ENCODE assay signal across 13 cellular contexts in the genomic region with DNA sequence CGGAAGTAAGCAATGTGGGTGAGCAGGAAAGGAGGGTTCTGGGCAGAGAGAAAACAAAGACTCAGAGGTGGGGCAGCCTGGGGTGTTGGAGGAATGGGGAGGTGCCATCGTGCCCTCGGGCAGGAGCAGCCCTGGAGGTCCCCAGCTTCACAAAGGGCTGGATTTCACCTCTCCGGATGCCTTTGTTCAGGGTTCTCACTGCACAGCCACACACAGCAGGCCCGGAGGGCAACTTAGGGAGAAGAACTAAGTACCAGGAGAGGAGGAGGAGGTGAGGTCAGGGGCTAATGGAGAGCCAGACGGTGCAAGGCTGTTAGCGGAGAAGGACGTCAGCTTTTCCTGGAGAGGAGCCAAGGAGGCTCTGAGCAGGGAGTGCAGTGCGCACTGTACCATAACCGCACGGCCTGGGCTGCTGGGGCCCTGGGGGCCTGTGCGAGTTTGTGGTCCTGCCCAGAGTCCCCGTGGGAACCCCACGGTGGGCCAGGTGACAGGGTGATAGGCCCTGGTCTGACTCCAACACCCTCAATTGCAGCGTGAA. TPM values are rescaled to one million over a fixed set of nuclear protein-coding genes. Genes with fewer than 3 reads are reported as not detected.
A peak's percentile ranks its signal among the peaks of the same experiment; 100 is the strongest.
DNase-seq lines count a peak whose midpoint lies in the region; ATAC-seq, FAIRE-seq and TF ChIP-seq lines count a peak whose summit lies in the region.
"Had no signal": no experiment of that assay in that cellular context is flagged by ENCODE, and none has a peak within 500 bp of the region (broad histone marks: within the 10 kb centered on the region; RNA-seq: fewer than 3 reads in every experiment).

No MANE protein-coding gene starts in this region.

- no peak overlapping the region for H3K4me3 ChIP-seq in HEK293 (ENCODE audit: low read depth, low read length)
- H3K4me3 ChIP-seq in K562, result no peak overlapping the region
- no peak overlapping the region for H3K4me3 ChIP-seq in mesenchymal stem cell (ENCODE audit: insufficient read depth in 1 of 2, low read depth in 1 of 2, low read length in 2 of 2)
- H3K4me3 ChIP-seq: SJSA1, thoracic aorta had no signal

- H3K27ac Mint-ChIP-seq in CD14-positive monocyte, result peak overlapping the region in 5 of 7 donors; percentile 19 to 85 (median 69)
- peak overlapping the region in 2 of 3 experiments; percentile 36 to 51 for H3K27ac Mint-ChIP-seq in nephron

- TF ChIP-seq EP300 in K562 (IDR thresholded peaks at IDR 0.05; ENCODE audit: low read length), result no peak

- no peak overlapping the region for H3K4me3 Mint-ChIP-seq in CD14-positive monocyte
- no peak overlapping the region for H3K4me3 Mint-ChIP-seq in nephron

- peaks cover 0 to 2% (median 0%) of the 10 kb centered on the region in 3 donors for H3K27me3 Mint-ChIP-seq in CD14-positive monocyte (ENCODE audit: low read depth in 3 of 3)
- H3K27me3 Mint-ChIP-seq in nephron (ENCODE audit: low read depth), result no peaks in the 10 kb centered on the region

- H2BK120ac ChIP-seq in mesenchymal stem cell (ENCODE audit: low read depth, low read length), result no peak overlapping the region

- no peak overlapping the region for H2AFZ ChIP-seq in K562 (ENCODE audit: low read depth, low read length)
- no peak overlapping the region for H2AFZ ChIP-seq in mesenchymal stem cell (ENCODE audit: low read depth, low read length)

- in situ Hi-C loops in K562 (cut with MboI), result no loop called here

- intact Hi-C loops in CD14-positive monocyte (cut with micrococcal nuclease), result no loop called here
- intact Hi-C loops in K562 (cut with micrococcal nuclease), result no loop called here

- CTCF ChIA-PET in HEK293 (lab: Yijun Ruan, JAX), result no interaction called here
- CTCF ChIA-PET in K562 (lab: Yijun Ruan, JAX; ENCODE audit: low intra/inter-chr PET ratio), result no interaction called here

- no peak for FAIRE-seq in K562 (lab: Jason Lieb, UNC)

- H3K23ac ChIP-seq in mesenchymal stem cell (ENCODE audit: low read length in 2 of 2), result no peak overlapping the region

- DNase-seq in CD14-positive monocyte (ENCODE audit: low spot score) (no peak), K562 (ENCODE audit: extremely low read depth in 1 of 4, low spot score in 3 of 4) (no peak), mesenchymal stem cell (no peak), glomerular visceral epithelial cell (ENCODE audit: extremely low spot score) (no peak)
- DNase-seq: activated gamma-delta T cell treated with Interleukin-2 at 50 U/mL for 16 hours, NCI-H1048, NCI-H526 treated with DMSO at 0.1 percent for 48 hours had no signal

- POLR2A ChIA-PET in HEK293 (lab: Yijun Ruan, JAX) (interaction anchor here (0.5 to 1.7 kb wide), 3 partner anchors 9 to 25 kb away, joined by 3 to 10 read pairs (median 6); partner anchors contain the start of gene ARRB2), K562 (lab: Yijun Ruan, JAX) (interaction anchor here (0.6 kb wide), 1 partner anchor 10 kb away, joined by 3 read pairs; no protein-coding TSS in a partner anchor)

- no peak overlapping the region for H4K8ac ChIP-seq in mesenchymal stem cell (ENCODE audit: low read length)

- no peaks in the 10 kb centered on the region for H3K9me3 ChIP-seq in HEK293 (ENCODE audit: control insufficient read depth, insufficient read depth, low read depth, low read length)
- H3K9me3 ChIP-seq in K562 (replicated peaks; ENCODE audit: control insufficient read depth, insufficient read depth, low read depth, low read length), result no peaks in the 10 kb centered on the region
- no peaks in the 10 kb centered on the region for H3K9me3 ChIP-seq in mesenchymal stem cell (ENCODE audit: control insufficient read depth, low read length)
- H3K9me3 ChIP-seq: SJSA1, thoracic aorta had no signal

- H3K27ac ChIP-seq in HEK293 (ENCODE audit: extremely low read depth, low read depth, low read length), result peak overlapping the region; percentile 76
- H3K27ac ChIP-seq in K562 (ENCODE audit: extremely low read depth, low read depth, low read length), result no peak overlapping the region
- no peak overlapping the region for H3K27ac ChIP-seq in mesenchymal stem cell (ENCODE audit: low read length, poor library complexity, severe bottlenecking)
- H3K27ac ChIP-seq: SJSA1, thoracic aorta had no signal

- H3K79me2 ChIP-seq in K562 (ENCODE audit: control insufficient read depth, insufficient read depth, low read length), result no peaks in the 10 kb centered on the region

- no peak overlapping the region for H3K14ac ChIP-seq in mesenchymal stem cell (ENCODE audit: low read length in 2 of 2)

- peaks cover 4 to 58% of the 10 kb centered on the region in 2 experiments; a peak in 2 of 3 replicates for H3K36me3 ChIP-seq in HEK293 (ENCODE audit: control insufficient read depth in 2 of 2, insufficient read depth in 1 of 2, low read length in 2 of 2)
- H3K36me3 ChIP-seq in K562 (ENCODE audit: control insufficient read depth, insufficient read depth, low read length), result no peaks in the 10 kb centered on the region
- peaks cover 8 to 42% of the 10 kb centered on the region in 2 experiments for H3K36me3 ChIP-seq in mesenchymal stem cell (ENCODE audit: control insufficient read depth in 1 of 2, insufficient read depth in 2 of 2, low read depth in 1 of 2, low read length in 2 of 2)
- H3K36me3 ChIP-seq: SJSA1 had no signal

- H3K36me3 Mint-ChIP-seq in CD14-positive monocyte (peaks cover 70 to 77% of the 10 kb centered on the region in 2 donors), nephron (ENCODE audit: low read depth) (peaks cover 16% of the 10 kb centered on the region)

- H2BK12ac ChIP-seq in mesenchymal stem cell (ENCODE audit: low read length in 2 of 2), result no peak overlapping the region

- H3K4me2 ChIP-seq in K562 (ENCODE audit: insufficient read depth, low read length) (no peak overlapping the region), mesenchymal stem cell (ENCODE audit: low read length, poor library complexity, severe bottlenecking) (no peak overlapping the region)

- no peak for TF ChIP-seq RAD21 in K562 (CRISPR knock-in tag; conservative IDR thresholded peaks at IDR 0.05 in 1 of 2, IDR thresholded peaks at IDR 0.05 in 1 of 2)

- no peak overlapping the region for H3K4ac ChIP-seq in mesenchymal stem cell (ENCODE audit: low read depth in 1 of 2, low read length in 2 of 2)

- no peak overlapping the region for H3K18ac ChIP-seq in mesenchymal stem cell (ENCODE audit: low read depth in 1 of 2, low read length in 2 of 2)

- no peak overlapping the region for H2AK5ac ChIP-seq in mesenchymal stem cell (ENCODE audit: low read length, severe bottlenecking)

- H3K79me1 ChIP-seq in mesenchymal stem cell (replicated peaks; ENCODE audit: low read length, poor library complexity, severe bottlenecking), result no peaks in the 10 kb centered on the region

- H4K20me1 ChIP-seq in K562 (replicated peaks; ENCODE audit: control insufficient read depth, insufficient read depth, low read length), result 0 out of 2 replicates have a peak, but pooled peaks cover 3% of the 10 kb centered on the region

- no peaks in the 10 kb centered on the region for H3K9me3 Mint-ChIP-seq in CD14-positive monocyte
- H3K9me3 Mint-ChIP-seq in nephron, result no peaks in the 10 kb centered on the region

- H4K91ac ChIP-seq in mesenchymal stem cell (ENCODE audit: low read length), result no peak overlapping the region

- no peaks in the 10 kb centered on the region for H3K27me3 ChIP-seq in K562 (ENCODE audit: control insufficient read depth in 2 of 2, insufficient read depth in 2 of 2, low read length in 2 of 2)
- H3K27me3 ChIP-seq in mesenchymal stem cell (ENCODE audit: control insufficient read depth in 1 of 2, insufficient read depth in 1 of 2, low read length in 2 of 2), result no peaks in the 10 kb centered on the region
- H3K27me3 ChIP-seq: SJSA1 had no signal

- H3K4me1 ChIP-seq in HEK293 (ENCODE audit: control insufficient read depth, insufficient read depth, low read length), result peaks cover 31% of the 10 kb centered on the region
- peaks cover 11 to 13% of the 10 kb centered on the region in 2 experiments for H3K4me1 ChIP-seq in K562 (replicated peaks in 1 of 2; ENCODE audit: control insufficient read depth in 2 of 2, insufficient read depth in 2 of 2, low read length in 2 of 2)
- H3K4me1 ChIP-seq in mesenchymal stem cell (ENCODE audit: control insufficient read depth, insufficient read depth, low read depth, low read length), result peaks cover 6% of the 10 kb centered on the region

- no TSS peak for BruUV-seq in K562 (replicated peaks; lab: Mats Ljungman, UMichigan)

- no peak for TF ChIP-seq POLR2A in K562 (conservative IDR thresholded peaks at IDR 0.05)

- H3K9me1 ChIP-seq in K562 (ENCODE audit: control insufficient read depth, insufficient read depth, low read length), result no peaks in the 10 kb centered on the region

- no peak overlapping the region for H2BK5ac ChIP-seq in mesenchymal stem cell (ENCODE audit: low read depth, low read length, poor library complexity, severe bottlenecking)

- 78% methylated on average over 6 of the region's 15 CpGs for WGBS in K562 (ENCODE audit: insufficient coverage, low coverage, missing lambda C conversion rate)
- 87% methylated on average over 15 of the region's 15 CpGs for WGBS in mesenchymal stem cell

- ATAC-seq in K562, result no peak
- ATAC-seq in GM21529 (IDR thresholded peaks at IDR 0.05; ENCODE audit: unreplicated experiment), result no peak
- ATAC-seq: activated CD4-positive, CD25-positive, alpha-beta regulatory T cell treated with anti-CD3 and anti-CD28 coated beads, Interleukin-2, amount 50 U/mL, for 24 hours had no signal

- H3K4me1 Mint-ChIP-seq in CD14-positive monocyte (peaks cover 38% of the 10 kb centered on the region), nephron (peaks cover 11% of the 10 kb centered on the region)

- no peak overlapping the region for H2BK15ac ChIP-seq in mesenchymal stem cell (ENCODE audit: low read depth, poor library complexity, severe bottlenecking)

- H3K9ac ChIP-seq in K562 (ENCODE audit: insufficient read depth in 1 of 2, low read depth in 2 of 2, low read length in 2 of 2) (no peak overlapping the region; a peak in 1 of 4 replicates), mesenchymal stem cell (ENCODE audit: low read length) (no peak overlapping the region)

- no peak for TF ChIP-seq CTCF in CD14-positive monocyte (IDR thresholded peaks at IDR 0.05)
- no peak for TF ChIP-seq CTCF in HEK293 (tag by site-specific recombination; IDR thresholded peaks at IDR 0.05)
- TF ChIP-seq CTCF in K562 (IDR thresholded peaks at IDR 0.05 in 2 of 3, conservative IDR thresholded peaks at IDR 0.05 in 1 of 3; ENCODE audit: insufficient read depth in 2 of 3, low read depth in 1 of 3, low read length in 3 of 3), result no peak
- no peak for TF ChIP-seq CTCF in nephron (IDR thresholded peaks at IDR 0.05; ENCODE audit: unreplicated experiment in 3 of 3)

RNA-seq across cellular contexts. Expression of gene ARRB2, which starts 9.3 kb away (rescaled TPM):
- 100 to 1,000 TPM; 134 to 150 TPM for polyA plus RNA-seq in CD14-positive monocyte
- total RNA-seq in K562 (2011; cell fraction: chromatin; rRNA removed; ENCODE audit: low replicate concordance), result 15.3 and 26.8 TPM in 2 replicates
- total RNA-seq in K562 (2011; cell fraction: nucleolus; rRNA removed), result 10.2 and 13.6 TPM in 2 replicates
- 14.5 and 18.3 TPM in 2 replicates for total RNA-seq in K562 (2011; cell fraction: nucleoplasm; rRNA removed)
- total RNA-seq in K562 (2014; rRNA removed), result 7.2 and 12.2 TPM in 2 replicates
- total RNA-seq in K562 (2014; rRNA removed; fragmentation: Illumina TruSeq; extraction: Trizol), result 7.3 and 8.2 TPM in 2 replicates
- 7.9 and 9.8 TPM in 2 replicates for total RNA-seq in K562 (2015; rRNA removed; fragmentation: Illumina TruSeq; extraction: Trizol)
- total RNA-seq in K562 (2021), result 14.7 and 15.2 TPM in 2 replicates
- polyA plus RNA-seq in K562 (2011; rRNA removed), result 7.0 and 8.8 TPM in 2 replicates
- polyA plus RNA-seq in K562 (2011; cell fraction: cytosol; rRNA removed), result 6.3 and 14.0 TPM in 2 replicates
- 13.2 and 20.5 TPM in 2 replicates for polyA plus RNA-seq in K562 (2011; cell fraction: nucleus; rRNA removed)
- 13.5 and 18.0 TPM in 2 replicates for polyA plus RNA-seq in K562 (2012)
- polyA plus RNA-seq in K562 (2014; fragmentation: Illumina TruSeq; extraction: Trizol), result 14.3 and 15.3 TPM in 2 replicates
- polyA plus RNA-seq in K562 (2014; fragmentation: Nextera tagmentation; extraction: Ambion mirVana), result under 1 TPM; 0.79 to 0.80 TPM
- 7.5 and 9.4 TPM in 2 replicates for polyA plus RNA-seq in K562 (2014; rRNA removed)
- polyA minus RNA-seq in K562 (2011; rRNA and poly(A)+ RNA removed), result 3.6 and 5.0 TPM in 2 replicates
- 4.1 and 5.1 TPM in 2 replicates for polyA minus RNA-seq in K562 (2011; cell fraction: cytosol; rRNA and poly(A)+ RNA removed)
- polyA minus RNA-seq in K562 (2011; cell fraction: nucleus; rRNA and poly(A)+ RNA removed), result 3.0 and 3.6 TPM in 2 replicates
- polyA plus RNA-seq in mesenchymal stem cell (2013, experiment 1 of 2), result 7.4 TPM
- 7.0 TPM for polyA plus RNA-seq in mesenchymal stem cell (2013, experiment 2 of 2)

RNA-seq across cellular contexts. Expression of gene MED11, which starts 11.5 kb away (rescaled TPM):
- 10 to 100 TPM; 22.1 to 25.5 TPM for polyA plus RNA-seq in CD14-positive monocyte
- total RNA-seq in K562 (2011; cell fraction: chromatin; rRNA removed; ENCODE audit: low replicate concordance), result 6.3 and 9.7 TPM in 2 replicates
- total RNA-seq in K562 (2011; cell fraction: nucleolus; rRNA removed), result 9.7 and 10.4 TPM in 2 replicates
- 7.3 and 11.4 TPM in 2 replicates for total RNA-seq in K562 (2011; cell fraction: nucleoplasm; rRNA removed)
- 13.0 and 18.8 TPM in 2 replicates for total RNA-seq in K562 (2014; rRNA removed)
- 12.6 and 16.1 TPM in 2 replicates for total RNA-seq in K562 (2014; rRNA removed; fragmentation: Illumina TruSeq; extraction: Trizol)
- total RNA-seq in K562 (2015; rRNA removed; fragmentation: Illumina TruSeq; extraction: Trizol), result 15.2 and 19.4 TPM in 2 replicates
- 10.4 and 11.4 TPM in 2 replicates for total RNA-seq in K562 (2021)
- 15.6 and 19.2 TPM in 2 replicates for polyA plus RNA-seq in K562 (2011; rRNA removed)
- polyA plus RNA-seq in K562 (2011; cell fraction: cytosol; rRNA removed), result 17.7 and 18.3 TPM in 2 replicates
- 8.5 and 11.9 TPM in 2 replicates for polyA plus RNA-seq in K562 (2011; cell fraction: nucleus; rRNA removed)
- polyA plus RNA-seq in K562 (2012), result 10.1 and 13.7 TPM in 2 replicates
- polyA plus RNA-seq in K562 (2014; fragmentation: Illumina TruSeq; extraction: Trizol), result 19.0 and 19.1 TPM in 2 replicates
- 10 to 100 TPM; 17.8 to 30.6 TPM for polyA plus RNA-seq in K562 (2014; fragmentation: Nextera tagmentation; extraction: Ambion mirVana)
- polyA plus RNA-seq in K562 (2014; rRNA removed), result 21.1 and 22.5 TPM in 2 replicates
- 11.8 and 11.9 TPM in 2 replicates for polyA minus RNA-seq in K562 (2011; rRNA and poly(A)+ RNA removed)
- 5.7 and 9.1 TPM in 2 replicates for polyA minus RNA-seq in K562 (2011; cell fraction: cytosol; rRNA and poly(A)+ RNA removed)
- 2.1 and 2.4 TPM in 2 replicates for polyA minus RNA-seq in K562 (2011; cell fraction: nucleus; rRNA and poly(A)+ RNA removed)
- polyA plus RNA-seq in mesenchymal stem cell (2013, experiment 1 of 2), result 21.2 TPM
- 19.9 TPM for polyA plus RNA-seq in mesenchymal stem cell (2013, experiment 2 of 2)

RNA-seq across cellular contexts. Expression of gene PELP1, which starts 15.8 kb away (rescaled TPM):
- polyA plus RNA-seq in CD14-positive monocyte (1 to 10 TPM; 1.3 to 2.6 TPM), K562 (2011; rRNA removed) (7.9 and 34.2 TPM in 2 replicates), K562 (2014; fragmentation: Illumina TruSeq; extraction: Trizol) (24.0 and 35.1 TPM in 2 replicates), K562 (2014; fragmentation: Nextera tagmentation; extraction: Ambion mirVana) (under 1 TPM; 0.29 to 0.53 TPM), K562 (2014; rRNA removed) (17.3 and 20.3 TPM in 2 replicates)
- 101 and 191 TPM in 2 replicates for total RNA-seq in K562 (2011; cell fraction: chromatin; rRNA removed; ENCODE audit: low replicate concordance)
- 108 and 112 TPM in 2 replicates for total RNA-seq in K562 (2011; cell fraction: nucleolus; rRNA removed)
- total RNA-seq in K562 (2011; cell fraction: nucleoplasm; rRNA removed), result 98.5 and 106 TPM in 2 replicates
- total RNA-seq in K562 (2014; rRNA removed) (17.4 and 23.9 TPM in 2 replicates), K562 (2014; rRNA removed; fragmentation: Illumina TruSeq; extraction: Trizol) (6.8 and 8.2 TPM in 2 replicates), K562 (2015; rRNA removed; fragmentation: Illumina TruSeq; extraction: Trizol) (8.3 and 10.3 TPM in 2 replicates), K562 (2021) (80.3 and 96.4 TPM in 2 replicates)
- 8.8 and 12.9 TPM in 2 replicates for polyA plus RNA-seq in K562 (2011; cell fraction: cytosol; rRNA removed)
- polyA plus RNA-seq in K562 (2011; cell fraction: nucleus; rRNA removed), result 89.1 and 93.1 TPM in 2 replicates
- polyA plus RNA-seq in K562 (2012), result 36.7 and 40.6 TPM in 2 replicates
- 14.8 and 20.7 TPM in 2 replicates for polyA minus RNA-seq in K562 (2011; rRNA and poly(A)+ RNA removed)
- polyA minus RNA-seq in K562 (2011; cell fraction: cytosol; rRNA and poly(A)+ RNA removed), result 29.0 and 30.2 TPM in 2 replicates
- 47.8 and 62.3 TPM in 2 replicates for polyA minus RNA-seq in K562 (2011; cell fraction: nucleus; rRNA and poly(A)+ RNA removed)
- polyA plus RNA-seq in mesenchymal stem cell (2013, experiment 1 of 2), result 16.4 TPM
- 16.6 TPM for polyA plus RNA-seq in mesenchymal stem cell (2013, experiment 2 of 2)

RNA-seq across cellular contexts. Expression of gene ZMYND15, which starts 19.9 kb away (rescaled TPM):
- polyA plus RNA-seq in CD14-positive monocyte (1 to 10 TPM in 1 of 2 donors, under 1 TPM in 1; 0.97 to 1.2 TPM), K562 (2011; rRNA removed) (not detected in 2 replicates), K562 (2014; fragmentation: Illumina TruSeq; extraction: Trizol) (not detected in 2 replicates), K562 (2014; fragmentation: Nextera tagmentation; extraction: Ambion mirVana) (not detected), K562 (2014; rRNA removed) (not detected in 2 replicates)
- total RNA-seq in K562 (2011; cell fraction: chromatin; rRNA removed; ENCODE audit: low replicate concordance), result not detected in 2 replicates
- total RNA-seq in K562 (2011; cell fraction: nucleolus; rRNA removed), result not detected in 2 replicates
- not detected in 2 replicates for total RNA-seq in K562 (2011; cell fraction: nucleoplasm; rRNA removed)
- total RNA-seq in K562 (2014; rRNA removed) (not detected in 2 replicates), K562 (2014; rRNA removed; fragmentation: Illumina TruSeq; extraction: Trizol) (not detected in 2 replicates), K562 (2015; rRNA removed; fragmentation: Illumina TruSeq; extraction: Trizol) (not detected in 2 replicates), K562 (2021) (0.09 TPM in 1 of 2 replicates, not detected in the other)
- polyA plus RNA-seq in K562 (2011; cell fraction: cytosol; rRNA removed), result not detected in 2 replicates
- 0.04 TPM in 1 of 2 replicates, not detected in the other for polyA plus RNA-seq in K562 (2011; cell fraction: nucleus; rRNA removed)
- not detected in 2 replicates for polyA plus RNA-seq in K562 (2012)
- polyA minus RNA-seq in K562 (2011; rRNA and poly(A)+ RNA removed), result not detected in 2 replicates
- polyA minus RNA-seq in K562 (2011; cell fraction: cytosol; rRNA and poly(A)+ RNA removed), result not detected in 2 replicates
- not detected in 2 replicates for polyA minus RNA-seq in K562 (2011; cell fraction: nucleus; rRNA and poly(A)+ RNA removed)
- polyA plus RNA-seq in mesenchymal stem cell (2013, experiment 1 of 2), result 0.04 TPM
- 0.07 TPM for polyA plus RNA-seq in mesenchymal stem cell (2013, experiment 2 of 2)
- total RNA-seq: SJSA1 had no signal

RNA-seq across cellular contexts. Expression of gene CXCL16, which starts 20.0 kb away (rescaled TPM):
- 100 to 1,000 TPM in 1 of 2 donors, 10 to 100 TPM in 1; 68.1 to 103 TPM for polyA plus RNA-seq in CD14-positive monocyte
- 0.28 TPM in 1 of 2 replicates, not detected in the other for total RNA-seq in K562 (2011; cell fraction: chromatin; rRNA removed; ENCODE audit: low replicate concordance)
- total RNA-seq in K562 (2011; cell fraction: nucleolus; rRNA removed), result 1.5 TPM in 1 of 2 replicates, not detected in the other
- 0.31 and 0.51 TPM in 2 replicates for total RNA-seq in K562 (2011; cell fraction: nucleoplasm; rRNA removed)
- 0.05 TPM in 1 of 2 replicates, not detected in the other for total RNA-seq in K562 (2014; rRNA removed)
- total RNA-seq in K562 (2014; rRNA removed; fragmentation: Illumina TruSeq; extraction: Trizol), result not detected in 2 replicates
- total RNA-seq in K562 (2015; rRNA removed; fragmentation: Illumina TruSeq; extraction: Trizol), result 0.22 TPM in 1 of 2 replicates, not detected in the other
- total RNA-seq in K562 (2021), result 0.25 and 0.55 TPM in 2 replicates
- polyA plus RNA-seq in K562 (2011; rRNA removed), result 0.24 and 0.30 TPM in 2 replicates
- 0.31 and 0.36 TPM in 2 replicates for polyA plus RNA-seq in K562 (2011; cell fraction: cytosol; rRNA removed)
- polyA plus RNA-seq in K562 (2011; cell fraction: nucleus; rRNA removed), result 0.14 and 0.18 TPM in 2 replicates
- 0.26 and 0.48 TPM in 2 replicates for polyA plus RNA-seq in K562 (2012)
- 0.10 and 0.26 TPM in 2 replicates for polyA plus RNA-seq in K562 (2014; fragmentation: Illumina TruSeq; extraction: Trizol)
- polyA plus RNA-seq in K562 (2014; fragmentation: Nextera tagmentation; extraction: Ambion mirVana), result under 1 TPM in 1 of 2 experiments, not detected in 1; 0.07 TPM
- polyA plus RNA-seq in K562 (2014; rRNA removed), result 0.68 TPM in 1 of 2 replicates, not detected in the other
- polyA minus RNA-seq in K562 (2011; rRNA and poly(A)+ RNA removed), result 0.28 TPM in 1 of 2 replicates, not detected in the other
- polyA minus RNA-seq in K562 (2011; cell fraction: cytosol; rRNA and poly(A)+ RNA removed), result not detected in 2 replicates
- not detected in 2 replicates for polyA minus RNA-seq in K562 (2011; cell fraction: nucleus; rRNA and poly(A)+ RNA removed)
- 1.4 TPM for polyA plus RNA-seq in mesenchymal stem cell (2013, experiment 1 of 2)
- polyA plus RNA-seq in mesenchymal stem cell (2013, experiment 2 of 2), result 1.4 TPM
- total RNA-seq: SJSA1 had no signal

Comparison
In these comparisons a context has a peak if more than half of its experiments do, and no peak if none do; other contexts are left out.
1. RNA of gene ARRB2, which starts 9.3 kb away (polyA plus RNA-seq): 134 to 150 TPM in CD14-positive monocyte; 0.79 to 20.5 TPM in K562; every median in the first group is over 4 times any median in the second.